In the genomic region with DNA sequence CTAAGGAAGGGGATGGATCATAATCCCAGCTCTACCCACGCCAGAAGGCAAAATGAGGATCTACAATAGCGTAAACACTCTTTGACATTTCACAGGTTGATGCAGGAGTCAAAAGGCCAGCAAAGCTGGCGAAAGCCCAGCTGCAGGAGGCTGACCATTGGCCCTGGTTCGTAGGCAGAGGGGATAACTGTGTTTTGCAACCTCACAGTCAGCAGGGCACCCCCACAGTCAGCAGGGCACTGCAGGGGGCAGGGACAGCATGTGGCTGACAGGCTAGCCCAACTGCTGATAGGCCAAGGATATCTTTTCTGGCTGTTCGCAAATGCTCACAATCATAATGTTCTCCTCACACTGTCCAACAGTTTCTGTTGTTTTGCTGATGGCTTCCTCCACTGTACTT, we compare ENCODE assay signal across 31 cellular contexts.
"Had no signal": no experiment of that assay in that cellular context is flagged by ENCODE, and none has a peak within 500 bp of the region (broad histone marks: within the 10 kb centered on the region; RNA-seq: fewer than 3 reads in every experiment).

No MANE protein-coding gene starts in this region.

- H3K27me3 Mint-ChIP-seq: activated CD4-positive, alpha-beta T cell treated with anti-CD3 and anti-CD28 coated beads for 36 hours; activated CD4-positive, alpha-beta T cell treated with anti-CD3 and anti-CD28 coated beads, Interleukin-2, amount 10 ng/mL, durations not matched to agents 7 days and 5 days; activated naive CD4-positive, alpha-beta T cell treated with anti-CD3 and anti-CD28 coated beads, Interleukin-2, amount 50 U/mL, for 24 hours; activated naive CD8-positive, alpha-beta T cell treated with anti-CD3 and anti-CD28 coated beads, Interleukin-2, amount 10 ng/mL, durations not matched to agents 7 days and 5 days; activated T-cell treated with anti-CD3 and anti-CD28 coated beads, Interleukin-2, amount 50 U/mL, for 24 hours had no signal

- H3K36me3 Mint-ChIP-seq: activated naive CD4-positive, alpha-beta T cell treated with anti-CD3 and anti-CD28 coated beads, Interleukin-2, amount 50 U/mL, for 24 hours; activated naive CD8-positive, alpha-beta T cell treated with anti-CD3 and anti-CD28 coated beads, Interleukin-2, amount 10 ng/mL, durations not matched to agents 7 days and 5 days; WTC11 had no signal

- H3K4me1 Mint-ChIP-seq: activated CD4-positive, alpha-beta T cell treated with anti-CD3 and anti-CD28 coated beads for 36 hours; activated CD4-positive, alpha-beta T cell treated with anti-CD3 and anti-CD28 coated beads, Interleukin-2, amount 10 ng/mL, durations not matched to agents 7 days and 5 days; activated naive CD4-positive, alpha-beta T cell treated with anti-CD3 and anti-CD28 coated beads, Interleukin-2, amount 50 U/mL, for 24 hours; activated naive CD8-positive, alpha-beta T cell treated with anti-CD3 and anti-CD28 coated beads, Interleukin-2, amount 10 ng/mL, durations not matched to agents 7 days and 5 days had no signal

- H3K4me3 Mint-ChIP-seq: activated CD4-positive, alpha-beta T cell treated with anti-CD3 and anti-CD28 coated beads for 36 hours; activated CD4-positive, alpha-beta T cell treated with anti-CD3 and anti-CD28 coated beads, Interleukin-2, amount 10 ng/mL, durations not matched to agents 7 days and 5 days; activated CD8-positive, alpha-beta T cell treated with anti-CD3 and anti-CD28 coated beads, Interleukin-2, amount 10 ng/mL, durations not matched to agents 7 days and 5 days; activated naive CD4-positive, alpha-beta T cell treated with anti-CD3 and anti-CD28 coated beads, Interleukin-2, amount 50 U/mL, for 24 hours; activated naive CD8-positive, alpha-beta T cell treated with anti-CD3 and anti-CD28 coated beads, Interleukin-2, amount 10 ng/mL, durations not matched to agents 7 days and 5 days; activated T-cell treated with anti-CD3 and anti-CD28 coated beads, Interleukin-2, amount 50 U/mL, for 24 hours; T-helper 1 cell treated with Interleukin-12 subunit alpha and Interleukin-12 subunit beta and Interleukin-4 antibody, amounts not matched to agents 30 μg/mL and 1 μg/mL, for 36 hours; T-helper 2 cell treated with Interferon-gamma antibody and Interleukin-4, amounts not matched to agents 5 μg/mL and 100 μg/mL, for 36 hours; WTC11 had no signal

- H3K9ac ChIP-seq: SK-N-SH had no signal

- H3K27ac ChIP-seq: ascending aorta, SJSA1 had no signal

- H3K9me3 Mint-ChIP-seq: activated CD4-positive, alpha-beta T cell treated with anti-CD3 and anti-CD28 coated beads, Interleukin-2, amount 10 ng/mL, durations not matched to agents 7 days and 5 days; activated naive CD4-positive, alpha-beta T cell treated with anti-CD3 and anti-CD28 coated beads, Interleukin-2, amount 50 U/mL, for 24 hours; activated naive CD8-positive, alpha-beta T cell treated with anti-CD3 and anti-CD28 coated beads, Interleukin-2, amount 10 ng/mL, durations not matched to agents 7 days and 5 days; activated T-cell treated with anti-CD3 and anti-CD28 coated beads, Interleukin-2, amount 50 U/mL, for 24 hours; activated T-helper 2 cell treated with anti-CD3 and anti-CD28 coated beads, Interferon-gamma antibody, Interleukin-2, Interleukin-4, amounts not matched to agents 10 μg/mL and 5 μg/mL and 100 μg/mL, durations not matched to agents 14 hours and 24 hours and 36 hours; T-helper 1 cell treated with Interleukin-12 subunit alpha and Interleukin-12 subunit beta and Interleukin-4 antibody, amounts not matched to agents 30 μg/mL and 1 μg/mL, for 36 hours; T-helper 2 cell treated with Interferon-gamma antibody and Interleukin-4, amounts not matched to agents 5 μg/mL and 100 μg/mL, for 36 hours; WTC11 had no signal

- H3K27me3 ChIP-seq: ascending aorta, MG63, SJSA1 had no signal

- H3K4me3 ChIP-seq: ascending aorta, MG63, SJSA1 had no signal

- H3K27ac Mint-ChIP-seq: activated CD4-positive, alpha-beta T cell treated with anti-CD3 and anti-CD28 coated beads for 36 hours; activated CD4-positive, alpha-beta T cell treated with anti-CD3 and anti-CD28 coated beads, Interleukin-2, amount 10 ng/mL, durations not matched to agents 7 days and 5 days; activated CD8-positive, alpha-beta T cell treated with anti-CD3 and anti-CD28 coated beads, Interleukin-2, amount 10 ng/mL, durations not matched to agents 7 days and 5 days; activated naive CD4-positive, alpha-beta T cell treated with anti-CD3 and anti-CD28 coated beads, Interleukin-2, amount 50 U/mL, for 24 hours; activated naive CD8-positive, alpha-beta T cell treated with anti-CD3 and anti-CD28 coated beads, Interleukin-2, amount 10 ng/mL, durations not matched to agents 7 days and 5 days; activated T-cell treated with anti-CD3 and anti-CD28 coated beads, Interleukin-2, amount 50 U/mL, for 24 hours; activated T-helper 2 cell treated with anti-CD3 and anti-CD28 coated beads, Interferon-gamma antibody, Interleukin-2, Interleukin-4, amounts not matched to agents 10 μg/mL and 5 μg/mL and 100 μg/mL, durations not matched to agents 14 hours and 24 hours and 36 hours; T-helper 1 cell treated with Interleukin-12 subunit alpha and Interleukin-12 subunit beta and Interleukin-4 antibody, amounts not matched to agents 30 μg/mL and 1 μg/mL, for 36 hours; T-helper 2 cell treated with Interferon-gamma antibody and Interleukin-4, amounts not matched to agents 5 μg/mL and 100 μg/mL, for 36 hours; WTC11 had no signal

- H3K36me3 ChIP-seq: ascending aorta, MG63, SJSA1 had no signal

- H3K4me2 ChIP-seq: SK-N-SH had no signal

- FAIRE-seq: TTC549 had no signal

- H3K4me1 ChIP-seq: ascending aorta, SJSA1 had no signal

- ATAC-seq: activated CD4-positive, alpha-beta T cell treated with anti-CD3 and anti-CD28 coated beads for 36 hours; activated CD4-positive, CD25-positive, alpha-beta regulatory T cell treated with anti-CD3 and anti-CD28 coated beads, Interleukin-2, amount 50 U/mL, for 24 hours; activated CD8-positive, alpha-beta T cell treated with anti-CD3 and anti-CD28 coated beads, Interleukin-2, amount 10 ng/mL, durations not matched to agents 7 days and 5 days; Panc1; WTC11 had no signal

- H3K9me3 ChIP-seq: ascending aorta, MG63, SJSA1, SK-N-SH had no signal

- DNase-seq: activated CD4-positive, alpha-beta T cell treated with anti-CD3 and anti-CD28 coated beads for 36 hours; activated CD4-positive, alpha-beta T cell treated with anti-CD3 and anti-CD28 coated beads, Interleukin-2, amount 10 ng/mL, durations not matched to agents 7 days and 5 days; activated CD4-positive, alpha-beta T cell treated with anti-CD3 and anti-CD28 coated beads, Interleukin-2, amount 50 U/mL, for 48 hours; activated CD8-positive, alpha-beta T cell treated with anti-CD3 and anti-CD28 coated beads, Interleukin-2, amount 10 ng/mL, durations not matched to agents 7 days and 5 days; activated gamma-delta T cell; activated naive CD4-positive, alpha-beta T cell treated with Interleukin-2 at 50 U/mL for 16 hours; activated naive CD8-positive, alpha-beta T cell treated with anti-CD3 and anti-CD28 coated beads, Interleukin-2, amount 10 ng/mL, durations not matched to agents 7 days and 5 days; activated T-cell treated with anti-CD3 and anti-CD28 coated beads, Interleukin-2, amount 50 U/mL, for 24 hours; amygdala; Karpas-422; KBM-7; MG63; NCI-H1048; NCI-H1105 treated with DMSO at 0.1 percent for 48 hours; NCI-H1436; NCI-H187 treated with DMSO at 0.1 percent for 48 hours; NCI-H2081; NCI-H226; NCI-H524 treated with DMSO at 0.1 percent for 48 hours; SHP77; SK-N-SH had no signal
